ENCODE assay signal across 39 cellular contexts in the genomic region with DNA sequence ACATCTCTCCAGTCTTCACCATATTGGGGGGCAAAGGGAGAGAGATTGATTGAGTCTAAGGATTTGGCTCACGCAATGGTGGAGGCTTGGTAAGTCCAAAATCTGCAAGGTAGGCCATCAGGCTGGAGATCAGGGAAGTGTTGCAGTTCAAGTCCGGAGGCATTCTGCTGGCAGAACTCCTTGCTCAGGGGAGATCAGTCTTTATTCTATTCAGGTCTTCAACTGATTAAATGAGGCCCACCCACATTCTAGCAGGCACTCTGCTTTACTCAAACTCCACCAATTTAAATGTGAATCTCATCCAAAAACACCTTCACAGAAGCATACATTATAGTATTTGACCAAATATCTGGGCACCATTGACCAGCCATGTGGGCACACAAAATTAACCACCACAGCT. TPM values are rescaled to one million over a fixed set of nuclear protein-coding genes. Genes with fewer than 3 reads are reported as not detected.
"Had no signal": no experiment of that assay in that cellular context is flagged by ENCODE, and none has a peak within 500 bp of the region (broad histone marks: within the 10 kb centered on the region; RNA-seq: fewer than 3 reads in every experiment).

No MANE protein-coding gene starts in this region.

- H3K4me1 ChIP-seq: left lung, parathyroid adenoma, right atrium auricular region, right lobe of liver, tibial nerve, upper lobe of left lung, vagina had no signal

- H3K27ac ChIP-seq: left lung, neural progenitor cell, neutrophil, parathyroid adenoma, right atrium auricular region, right lobe of liver, tibial nerve, upper lobe of left lung, vagina had no signal

- DNase-seq: hypothalamus; immature natural killer cell; kidney; left colon; left lung; mesendoderm; naive B cell; natural killer cell; nephron progenitor cell; occipital lobe; right lobe of liver; stimulated activated CD4-positive, alpha-beta T cell treated with anti-CD3 and anti-CD28 coated beads, Interleukin-1b, Interleukin-23, amount 100 ng/mL, for 48 hours; stimulated activated CD4-positive, alpha-beta T cell treated with anti-CD3 and anti-CD28 coated beads, Interleukin-2, amount 100 ng/mL, for 48 hours; stimulated activated CD4-positive, alpha-beta T cell treated with anti-CD3 and anti-CD28 coated beads, Interleukin-4, amount 100 ng/mL, for 4 hours; stimulated activated CD8-positive, alpha-beta memory T cell treated with anti-CD3 and anti-CD28 coated beads, Interleukin-4, amount 100 ng/mL, for 48 hours; stimulated activated naive CD4-positive, alpha-beta T cell treated with Interleukin-2 at 50 U/mL for 16 hours; stimulated activated naive CD8-positive, alpha-beta T cell treated with anti-CD3 and anti-CD28 coated beads, Interleukin-15, amount 100 ng/mL, for 72 hours; substantia nigra; upper lobe of left lung had no signal

- H3K4me2 ChIP-seq: neural progenitor cell, smooth muscle cell had no signal

- H2AFZ ChIP-seq: neural progenitor cell, parathyroid adenoma had no signal

- H3K36me3 ChIP-seq: left lung, neural progenitor cell, neutrophil, right lobe of liver, tibial nerve, upper lobe of left lung, vagina had no signal

- FAIRE-seq: islet of Langerhans, kidney had no signal

- H3K79me2 ChIP-seq: parathyroid adenoma had no signal

- H3K4me3 ChIP-seq: left lung, lung, neural progenitor cell, right atrium auricular region, right lobe of liver, smooth muscle cell, tibial nerve, upper lobe of left lung, vagina had no signal

- H3K9me3 ChIP-seq: left lung, neutrophil, right atrium auricular region, right lobe of liver, tibial nerve, upper lobe of left lung, vagina had no signal

- ATAC-seq: left colon; left lung; natural killer cell; right lobe of liver; stimulated activated memory B cell treated with anti-CD40 and anti-IgM and Interleukin-4, amounts not matched to agents 10 μg/mL and 1 μg/mL and 100 μg/mL, for 72 hours; stimulated activated naive CD8-positive, alpha-beta T cell treated with anti-CD3 and anti-CD28 coated beads, Interleukin-15, amount 100 ng/mL, for 72 hours had no signal

- H3K27me3 ChIP-seq: left lung, neural progenitor cell, neutrophil, right atrium auricular region, right lobe of liver, tibial nerve, upper lobe of left lung, vagina had no signal

- H3K9ac ChIP-seq: neural progenitor cell, parathyroid adenoma had no signal

RNA-seq across cellular contexts. Expression of a gene that starts 21.4 kb away (rescaled TPM):
- total RNA-seq: kidney, mesothelial cell of epicardium, natural killer cell, occipital lobe, osteocyte, posterior vena cava, pulmonary artery endothelial cell, renal cortical epithelial cell, right lobe of liver, smooth muscle cell, temporal lobe, upper lobe of left lung, vagina had no signal
- polyA plus RNA-seq: immature natural killer cell, lung, smooth muscle cell had no signal

RNA-seq across cellular contexts. Expression of a gene that starts 38.9 kb away (rescaled TPM):
- total RNA-seq: kidney, left lung, lower leg skin, mononuclear cell, natural killer cell, occipital lobe, osteocyte, posterior vena cava, pulmonary artery endothelial cell, renal cortical epithelial cell, right atrium auricular region, skeletal muscle tissue, smooth muscle cell, temporal lobe, tibial nerve, urinary bladder, vagina had no signal
- polyA plus RNA-seq: immature natural killer cell had no signal
